26 cellular contexts compared by ENCODE assay signal in the genomic region with DNA sequence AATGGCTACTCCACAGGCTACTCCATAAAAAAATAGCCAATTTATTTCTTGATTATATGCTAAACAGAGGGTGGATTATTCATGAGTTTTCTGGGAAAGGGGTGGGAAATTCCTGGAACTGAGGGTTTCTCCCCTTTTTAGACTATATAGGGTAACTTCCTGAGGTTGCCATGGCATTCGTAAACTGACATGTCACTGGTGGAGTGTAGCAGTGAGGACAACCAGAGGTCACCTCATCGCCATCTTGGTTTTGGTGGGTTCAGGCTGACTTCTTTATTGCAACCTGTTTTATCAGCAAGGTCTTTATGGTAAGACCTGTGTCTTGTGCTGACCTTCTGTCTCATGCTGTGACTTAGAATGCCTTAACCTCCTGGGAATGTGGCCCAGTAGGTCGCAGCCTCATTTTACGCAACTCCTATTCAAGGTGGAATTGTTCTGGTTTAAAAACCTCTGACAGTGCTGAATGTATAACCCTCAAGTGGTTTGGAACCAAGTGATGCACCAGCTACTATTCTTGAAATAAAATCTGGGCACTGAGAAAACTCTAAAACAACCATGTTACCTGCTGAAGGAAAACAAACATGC. TPM values are rescaled to one million over a fixed set of nuclear protein-coding genes. Genes with fewer than 3 reads are reported as not detected.
"Had no signal": no experiment of that assay in that cellular context is flagged by ENCODE, and none has a peak within 500 bp of the region (broad histone marks: within the 10 kb centered on the region; RNA-seq: fewer than 3 reads in every experiment).

No MANE protein-coding gene starts in this region.

- H3K9me3 ChIP-seq: esophagus muscularis mucosa, gastroesophageal sphincter, heart left ventricle, lower lobe of right lung, right lobe of liver, transverse colon, vagina had no signal

- DNase-seq: dermis blood vessel endothelial cell; effector memory CD4-positive, alpha-beta T cell; foreskin keratinocyte; heart left ventricle; hippocampal formation; immature natural killer cell; left ventricle myocardium superior; lower lobe of right lung; natural killer cell; right lobe of liver; small intestine; stimulated activated CD4-positive, alpha-beta T cell treated with anti-CD3 and anti-CD28 coated beads, Interleukin-15, amount 100 ng/mL, for 24 hours; stimulated activated CD4-positive, alpha-beta T cell treated with anti-CD3 and anti-CD28 coated beads, Interleukin-2, amount 100 ng/mL, for 48 hours; stimulated activated naive B cell treated with anti-CD40 and anti-IgM and Interleukin-4, amounts not matched to agents 10 μg/mL and 1 μg/mL and 100 μg/mL, for 72 hours; transverse colon had no signal

- H3K79me2 ChIP-seq: parathyroid adenoma had no signal

- H3K36me3 ChIP-seq: esophagus muscularis mucosa, gastroesophageal sphincter, heart left ventricle, lower lobe of right lung, right lobe of liver, transverse colon, vagina had no signal

- H3K4me3 ChIP-seq: coronary artery, esophagus muscularis mucosa, gastroesophageal sphincter, heart left ventricle, lower lobe of right lung, right lobe of liver, transverse colon, vagina had no signal

- ATAC-seq: foreskin keratinocyte; gastroesophageal sphincter; heart left ventricle; left ventricle myocardium superior; lower lobe of right lung; natural killer cell; right lobe of liver; stimulated activated naive B cell treated with anti-CD40 and anti-IgM and Interleukin-4, amounts not matched to agents 10 μg/mL and 1 μg/mL and 100 μg/mL, for 72 hours had no signal

- H3K9me3 Mint-ChIP-seq: immature natural killer cell; natural killer cell; stimulated activated naive B cell treated with anti-CD40 and anti-IgM and Interleukin-4, amounts not matched to agents 10 μg/mL and 1 μg/mL and 100 μg/mL, for 72 hours; stimulated activated naive CD8-positive, alpha-beta T cell treated with anti-CD3 and anti-CD28 coated beads, Interleukin-15, Interleukin-2, amounts not matched to agents 100 ng/mL and 50 ng/mL, for 24 hours had no signal

- H2AFZ ChIP-seq: parathyroid adenoma had no signal

- H3K4me3 Mint-ChIP-seq: immature natural killer cell; natural killer cell; stimulated activated naive B cell treated with anti-CD40 and anti-IgM and Interleukin-4, amounts not matched to agents 10 μg/mL and 1 μg/mL and 100 μg/mL, for 72 hours; stimulated activated naive CD8-positive, alpha-beta T cell treated with anti-CD3 and anti-CD28 coated beads, Interleukin-15, Interleukin-2, amounts not matched to agents 100 ng/mL and 50 ng/mL, for 24 hours had no signal

- H3K4me1 Mint-ChIP-seq: immature natural killer cell; natural killer cell; stimulated activated naive B cell treated with anti-CD40 and anti-IgM and Interleukin-4, amounts not matched to agents 10 μg/mL and 1 μg/mL and 100 μg/mL, for 72 hours had no signal

- FAIRE-seq: endothelial cell of umbilical vein, keratinocyte, small intestine had no signal

- H3K27me3 Mint-ChIP-seq: progenitor cell of endocrine pancreas; stimulated activated naive B cell treated with anti-CD40 and anti-IgM and Interleukin-4, amounts not matched to agents 10 μg/mL and 1 μg/mL and 100 μg/mL, for 72 hours; stimulated activated naive CD8-positive, alpha-beta T cell treated with anti-CD3 and anti-CD28 coated beads, Interleukin-15, Interleukin-2, amounts not matched to agents 100 ng/mL and 50 ng/mL, for 24 hours had no signal

- H3K27me3 ChIP-seq: esophagus muscularis mucosa, foreskin keratinocyte, gastroesophageal sphincter, heart left ventricle, right lobe of liver, transverse colon, vagina had no signal

- H3K4me1 ChIP-seq: esophagus muscularis mucosa, foreskin keratinocyte, gastroesophageal sphincter, heart left ventricle, lower lobe of right lung, parathyroid adenoma, right lobe of liver, transverse colon, vagina had no signal

- H3K9ac ChIP-seq: parathyroid adenoma had no signal

- H3K36me3 Mint-ChIP-seq: immature natural killer cell; natural killer cell; stimulated activated naive B cell treated with anti-CD40 and anti-IgM and Interleukin-4, amounts not matched to agents 10 μg/mL and 1 μg/mL and 100 μg/mL, for 72 hours had no signal

- H3K27ac ChIP-seq: coronary artery, esophagus muscularis mucosa, foreskin keratinocyte, gastroesophageal sphincter, heart left ventricle, lower lobe of right lung, parathyroid adenoma, right lobe of liver, transverse colon, vagina had no signal

- H3K27ac Mint-ChIP-seq: immature natural killer cell; natural killer cell; progenitor cell of endocrine pancreas; stimulated activated naive B cell treated with anti-CD40 and anti-IgM and Interleukin-4, amounts not matched to agents 10 μg/mL and 1 μg/mL and 100 μg/mL, for 72 hours; stimulated activated naive CD8-positive, alpha-beta T cell treated with anti-CD3 and anti-CD28 coated beads, Interleukin-15, Interleukin-2, amounts not matched to agents 100 ng/mL and 50 ng/mL, for 24 hours had no signal

RNA-seq across cellular contexts. Expression of gene C12orf56, which starts 27.7 kb away (rescaled TPM):
- total RNA-seq: endothelial cell of umbilical vein, gastroesophageal sphincter, heart left ventricle, left ventricle myocardium superior, lower lobe of right lung, natural killer cell, right lobe of liver, ureter had no signal
- polyA plus RNA-seq: heart left ventricle, immature natural killer cell, neural cell, small intestine had no signal
